8 cellular contexts compared by ENCODE assay signal in genomic region chr6:32127409-32127716, GRCh38. TPM values are rescaled to one million over a fixed set of nuclear protein-coding genes. Genes with fewer than 3 reads are reported as not detected.
A peak's percentile ranks its signal among the peaks of the same experiment; 100 is the strongest.
DNase-seq lines count a peak whose midpoint lies in the region; TF ChIP-seq lines count a peak whose summit lies in the region.

No MANE protein-coding gene starts in this region.

- H3K9me3 ChIP-seq in effector memory CD4-positive, alpha-beta T cell (ENCODE audit: control insufficient read depth, low read length) = no peaks in the 10 kb centered on the region

- H3K36me3 ChIP-seq in BJ (ENCODE audit: control insufficient read depth, insufficient read depth, low read length) = no peaks in the 10 kb centered on the region
- H3K36me3 ChIP-seq in effector memory CD4-positive, alpha-beta T cell (ENCODE audit: control insufficient read depth, insufficient read depth, low read length) = peaks cover 18% of the 10 kb centered on the region

- H3K4me3 Mint-ChIP-seq in nephron progenitor cell = peak overlapping the region; percentile 100

- no peaks in the 10 kb centered on the region for H3K9me3 Mint-ChIP-seq in nephron progenitor cell

- H3K4me1 ChIP-seq in effector memory CD4-positive, alpha-beta T cell (ENCODE audit: control insufficient read depth, insufficient read depth, low read length, poor library complexity, severe bottlenecking) = peaks cover 23% of the 10 kb centered on the region

- POLR2A ChIA-PET in BJ (lab: Charles Lee) = no interaction called here

- TF ChIP-seq CTCF in BJ (IDR thresholded peaks at IDR 0.05; ENCODE audit: insufficient read depth, low read depth, low read length) (no peak), NB4 (IDR thresholded peaks at IDR 0.05; ENCODE audit: low read depth, low read length) (no peak), nephron progenitor cell (IDR thresholded peaks at IDR 0.05) (no peak)

- H3K27ac ChIP-seq in effector memory CD4-positive, alpha-beta T cell (ENCODE audit: insufficient read depth, low read length, poor library complexity, severe bottlenecking) = peak overlapping the region; percentile 82

- CTCF ChIA-PET in BJ (lab: Yijun Ruan, JAX) = interaction anchor here (0.8 to 5.0 kb wide), 6 partner anchors 9 to 118 kb away, joined by 3 to 51 read pairs (median 3); no protein-coding TSS in a partner anchor

- TF ChIP-seq POLR2A in NB4 (IDR thresholded peaks at IDR 0.05; ENCODE audit: extremely low read depth, insufficient read length) = no peak

- peaks cover 52% of the 10 kb centered on the region for H3K4me1 Mint-ChIP-seq in nephron progenitor cell

- peak overlapping the region; percentile 79 for H3K4me3 ChIP-seq in BJ (ENCODE audit: low read depth, low read length)
- H3K4me3 ChIP-seq in NB4 (ENCODE audit: low read depth, low read length) = peak overlapping the region; percentile 99
- H3K4me3 ChIP-seq in effector memory CD4-positive, alpha-beta T cell (ENCODE audit: insufficient read depth, low read depth, low read length, poor library complexity, severe bottlenecking) = peak overlapping the region; percentile 94

- H3K27me3 Mint-ChIP-seq in nephron progenitor cell (ENCODE audit: low read depth, poor library complexity) = peaks cover 3% of the 10 kb centered on the region

- peak overlapping the region; percentile 100 for H3K27ac Mint-ChIP-seq in nephron progenitor cell

- DNase-seq in BJ (ENCODE audit: low read depth) (no peak), NB4 (ENCODE audit: low read depth) (no peak), nephron progenitor cell (no peak), NCI-H1694 (lab: John Stamatoyannopoulos, UW) (no peak), globus pallidus (ENCODE audit: low spot score) (no peak)
- no peak for DNase-seq in effector memory CD4-positive, alpha-beta T cell
- DNase-seq in stimulated activated CD4-positive, alpha-beta T cell treated with anti-CD3 and anti-CD28 coated beads, Interleukin-15, amount 100 ng/mL, for 24 hours = no peak
- no peak for DNase-seq in activated effector memory CD4-positive, alpha-beta T cell treated with anti-CD3 and anti-CD28 coated beads, Interleukin-2, amount 50 U/mL, for 16 hours

- H3K27me3 ChIP-seq in BJ (ENCODE audit: control insufficient read depth, insufficient read depth, low read length) = no peaks in the 10 kb centered on the region
- H3K27me3 ChIP-seq in effector memory CD4-positive, alpha-beta T cell (replicated peaks; ENCODE audit: control insufficient read depth, insufficient read depth, low read length, poor library complexity, severe bottlenecking) = no peaks in the 10 kb centered on the region

- H3K36me3 Mint-ChIP-seq in nephron progenitor cell (ENCODE audit: low read depth) = peaks cover 29% of the 10 kb centered on the region

RNA-seq across cellular contexts. Expression of gene ATF6B, which starts 0.7 kb away (rescaled TPM):
- polyA plus RNA-seq in BJ (2011; rRNA removed) = 46.5 and 69.2 TPM in 2 replicates
- 39.9 and 51.8 TPM in 2 replicates for polyA minus RNA-seq in BJ (2011; rRNA and poly(A)+ RNA removed)

RNA-seq across cellular contexts. Expression of gene FKBPL, which starts 2.7 kb away (rescaled TPM):
- 5.3 and 5.6 TPM in 2 replicates for polyA plus RNA-seq in BJ (2011; rRNA removed)
- 2.6 and 5.1 TPM in 2 replicates for polyA minus RNA-seq in BJ (2011; rRNA and poly(A)+ RNA removed)

RNA-seq across cellular contexts. Expression of gene TNXB, which starts 18.2 kb away (rescaled TPM):
- 0.58 and 0.60 TPM in 2 replicates for polyA plus RNA-seq in BJ (2011; rRNA removed)
- polyA minus RNA-seq in BJ (2011; rRNA and poly(A)+ RNA removed) = 0.90 and 1.0 TPM in 2 replicates

RNA-seq across cellular contexts. Expression of gene PRRT1, which starts 24.4 kb away (rescaled TPM):
- polyA plus RNA-seq in BJ (2011; rRNA removed) = 0.77 and 0.78 TPM in 2 replicates
- polyA minus RNA-seq in BJ (2011; rRNA and poly(A)+ RNA removed) = 0.57 and 0.98 TPM in 2 replicates

RNA-seq across cellular contexts. Expression of gene PPT2, which starts 26.6 kb away (rescaled TPM):
- 24.2 and 31.9 TPM in 2 replicates for polyA plus RNA-seq in BJ (2011; rRNA removed)
- 11.2 and 14.6 TPM in 2 replicates for polyA minus RNA-seq in BJ (2011; rRNA and poly(A)+ RNA removed)
